26 cellular contexts compared by ENCODE assay signal in genomic region chr5:135644196-135644766, GRCh38.
"Had no signal": no experiment of that assay in that cellular context is flagged by ENCODE, and none has a peak within 500 bp of the region (broad histone marks: within the 10 kb centered on the region; RNA-seq: fewer than 3 reads in every experiment).

No MANE protein-coding gene starts in this region.

- H3K4me3 ChIP-seq: SJSA1 had no signal

- H3K36me3 ChIP-seq: brain microvascular endothelial cell, SJSA1 had no signal

- H3K27me3 ChIP-seq: brain microvascular endothelial cell had no signal

- H3K27ac ChIP-seq: brain microvascular endothelial cell, SJSA1 had no signal

- H3K9me3 ChIP-seq: SJSA1 had no signal

- DNase-seq: activated CD4-positive, alpha-beta T cell treated with anti-CD3 and anti-CD28 coated beads, Interleukin-2, amount 10 ng/mL, durations not matched to agents 24 days and 14 days; activated CD4-positive, alpha-beta T cell treated with anti-CD3 and anti-CD28 coated beads, Interleukin-2, amount 50 U/mL, for 4 hours; activated CD8-positive, alpha-beta T cell treated with anti-CD3 and anti-CD28 coated beads for 36 hours; activated effector memory CD4-positive, alpha-beta T cell treated with anti-CD3 and anti-CD28 coated beads, Interleukin-2, amount 50 U/mL, for 16 hours; activated naive CD4-positive, alpha-beta T cell; activated naive CD4-positive, alpha-beta T cell treated with anti-CD3 and anti-CD28 coated beads, Interleukin-2, amount 50 U/mL, for 16 hours; activated naive CD8-positive, alpha-beta T cell treated with anti-CD3 and anti-CD28 coated beads for 36 hours; activated T-cell treated with anti-CD3 and anti-CD28 coated beads, Interleukin-2, amount 50 U/mL, for 1 hour; activated T-cell treated with anti-CD3 and anti-CD28 coated beads, Interleukin-2, amount 50 U/mL, for 72 hours; amniotic stem cell; aorta; brain microvascular endothelial cell; central memory CD4-positive, alpha-beta T cell; Karpas-422; KBM-7; MM.1S; NCI-H1105; NCI-H1417 treated with DMSO at 0.1 percent for 48 hours; NCI-H187 treated with DMSO at 0.1 percent for 48 hours; NCI-H2081; NCI-H2171 treated with DMSO at 0.1 percent for 48 hours; NCI-H2227 treated with DMSO at 0.1 percent for 48 hours; NCI-H446; NCI-H510A treated with DMSO at 0.1 percent for 48 hours; SHP77 had no signal
